28 cellular contexts compared by ENCODE assay signal in genomic region chr7:146690987-146691386, GRCh38.
"Had no signal": no experiment of that assay in that cellular context is flagged by ENCODE, and none has a peak within 500 bp of the region (broad histone marks: within the 10 kb centered on the region; RNA-seq: fewer than 3 reads in every experiment).

No MANE protein-coding gene starts in this region.

- H3K4me3 ChIP-seq: neural progenitor cell, ovary, psoas muscle, skin epidermis, smooth muscle cell, spleen, stomach, thoracic aorta, thyroid gland, tibial nerve, upper lobe of left lung, vagina had no signal

- H3K36me3 ChIP-seq: neural progenitor cell, ovary, spleen, stomach, thoracic aorta, thyroid gland, tibial nerve, upper lobe of left lung, vagina had no signal

- H3K9me3 ChIP-seq: ovary, psoas muscle, spleen, stomach, thoracic aorta, thyroid gland, tibial nerve, upper lobe of left lung, vagina had no signal

- H3K27ac ChIP-seq: neural progenitor cell, ovary, parathyroid adenoma, psoas muscle, skin epidermis, spleen, stomach, thoracic aorta, thyroid gland, tibial nerve, upper lobe of left lung, vagina had no signal

- ATAC-seq: natural killer cell; psoas muscle; right cardiac atrium; sciatic nerve; stimulated activated memory B cell treated with anti-CD40 and anti-IgM and Interleukin-4, amounts not matched to agents 10 μg/mL and 1 μg/mL and 100 μg/mL, for 72 hours; stimulated activated naive CD8-positive, alpha-beta T cell treated with anti-CD3 and anti-CD28 coated beads, Interleukin-15, Interleukin-2, amounts not matched to agents 100 U/mL and 50 U/mL, for 24 hours had no signal

- H3K9ac ChIP-seq: neural progenitor cell, parathyroid adenoma had no signal

- H3K4me1 ChIP-seq: neural progenitor cell, parathyroid adenoma, psoas muscle, spleen, stomach, thyroid gland, tibial nerve, upper lobe of left lung, vagina had no signal

- DNase-seq: natural killer cell; occipital lobe; ovary; posterior cingulate gyrus; psoas muscle; right cardiac atrium; spleen; stimulated activated CD4-positive, alpha-beta T cell treated with anti-CD3 and anti-CD28 coated beads, Interleukin-12 subunit alpha, Interleukin-12 subunit beta, amount 100 ng/mL, for 4 hours; stimulated activated CD4-positive, alpha-beta T cell treated with anti-CD3 and anti-CD28 coated beads, Interleukin-1b, Interleukin-23, amount 100 ng/mL, for 48 hours; stimulated activated CD4-positive, alpha-beta T cell treated with anti-CD3 and anti-CD28 coated beads, Interleukin-4, amount 100 ng/mL, for 1 hour; stimulated activated CD4-positive, alpha-beta T cell treated with anti-CD3 and anti-CD28 coated beads, Interleukin-4, amount 100 ng/mL, for 4 hours; stimulated activated CD8-positive, alpha-beta memory T cell treated with anti-CD3 and anti-CD28 coated beads, Interleukin-4, amount 100 ng/mL, for 48 hours; stimulated activated naive CD4-positive, alpha-beta T cell; stimulated activated naive CD8-positive, alpha-beta T cell treated with anti-CD3 and anti-CD28 coated beads, Interleukin-15, Interleukin-2, amounts not matched to agents 100 U/mL and 50 U/mL, for 24 hours; stomach; thyroid gland; trophoblast cell; upper lobe of left lung had no signal

- H3K27me3 ChIP-seq: neural progenitor cell, ovary, spleen, stomach, thyroid gland, tibial nerve, upper lobe of left lung, vagina had no signal

- FAIRE-seq: urothelium cell line had no signal

- H3K79me2 ChIP-seq: parathyroid adenoma had no signal

- H3K4me2 ChIP-seq: neural progenitor cell, smooth muscle cell had no signal

- H2AFZ ChIP-seq: parathyroid adenoma had no signal
